ENCODE assay signal across 8 cellular contexts in genomic region chr10:14605231-14605925, GRCh38.
DNase-seq lines count a peak whose midpoint lies in the region; ATAC-seq and TF ChIP-seq lines count a peak whose summit lies in the region.

No MANE protein-coding gene starts in this region.

- DNase-seq in ACHN: peak; percentile 59
- DNase-seq in retinal pigment epithelial cell (ENCODE audit: low read depth): no peak
- DNase-seq in body of pancreas: no peak

- peak overlapping the region; percentile 45 for H3K4me3 ChIP-seq in retinal pigment epithelial cell (ENCODE audit: low read length)
- no peak overlapping the region for H3K4me3 ChIP-seq in body of pancreas

- in situ Hi-C loops in ACHN (cut with HindIII; ENCODE audit: low pct_ligation_motif_present, low pct_unique_long_range_greater_than_20kb, low sequenced_read_pairs): no loop called here

- peaks cover 38% of the 10 kb centered on the region for H3K4me1 ChIP-seq in body of pancreas

- H3K4me1 Mint-ChIP-seq in T-helper 1 cell treated with Interleukin-12 subunit alpha and Interleukin-12 subunit beta and Interleukin-4 antibody, amounts not matched to agents 30 μg/mL and 1 μg/mL, for 36 hours (ENCODE audit: low read depth): peaks cover 56% of the 10 kb centered on the region

- peaks cover 7% of the 10 kb centered on the region for H3K9me3 Mint-ChIP-seq in T-helper 1 cell treated with Interleukin-12 subunit alpha and Interleukin-12 subunit beta and Interleukin-4 antibody, amounts not matched to agents 30 μg/mL and 1 μg/mL, for 36 hours

- peaks cover 37% of the 10 kb centered on the region for H3K36me3 Mint-ChIP-seq in T-helper 1 cell treated with Interleukin-12 subunit alpha and Interleukin-12 subunit beta and Interleukin-4 antibody, amounts not matched to agents 30 μg/mL and 1 μg/mL, for 36 hours (ENCODE audit: low read depth)

- WGBS in body of pancreas, 2 donors: 33 to 42% methylated on average over 7 of the region's 7 CpGs

- H3K27ac Mint-ChIP-seq in T-helper 1 cell treated with Interleukin-12 subunit alpha and Interleukin-12 subunit beta and Interleukin-4 antibody, amounts not matched to agents 30 μg/mL and 1 μg/mL, for 36 hours: peak overlapping the region; percentile 97

- peak overlapping the region; percentile 96 for H3K4me3 Mint-ChIP-seq in T-helper 1 cell treated with Interleukin-12 subunit alpha and Interleukin-12 subunit beta and Interleukin-4 antibody, amounts not matched to agents 30 μg/mL and 1 μg/mL, for 36 hours

- peak; percentile 46 for ATAC-seq in GM18508 (IDR thresholded peaks at IDR 0.05; ENCODE audit: insufficient read depth, unreplicated experiment)
- peak; percentile 33 for ATAC-seq in HG03097 (IDR thresholded peaks at IDR 0.05; ENCODE audit: low FRiP score, unreplicated experiment)
- ATAC-seq in esophagus mucosa: peak; percentile 5
- no peak for ATAC-seq in HG03521 (IDR thresholded peaks at IDR 0.05; ENCODE audit: unreplicated experiment)
- no peak for ATAC-seq in body of pancreas

- H3K9me3 ChIP-seq in body of pancreas: no peaks in the 10 kb centered on the region

- intact Hi-C loops in body of pancreas (cut with DNase I): no loop called here

- TF ChIP-seq POLR2A in body of pancreas (IDR thresholded peaks at IDR 0.05): no peak

- no peaks in the 10 kb centered on the region for H3K27me3 ChIP-seq in body of pancreas

- H3K36me3 ChIP-seq in body of pancreas (replicated peaks in 1 of 2; ENCODE audit: insufficient read depth in 1 of 2, low read depth in 2 of 2): peaks cover 0 to 2% of the 10 kb centered on the region in 2 donors

- H3K27ac ChIP-seq in body of pancreas: peak overlapping the region in 2 of 4 donors; percentile 65 to 73

- no peaks in the 10 kb centered on the region for H3K27me3 Mint-ChIP-seq in T-helper 1 cell treated with Interleukin-12 subunit alpha and Interleukin-12 subunit beta and Interleukin-4 antibody, amounts not matched to agents 30 μg/mL and 1 μg/mL, for 36 hours (ENCODE audit: low read depth)

- no peak for TF ChIP-seq CTCF in retinal pigment epithelial cell (conservative IDR thresholded peaks at IDR 0.05; ENCODE audit: low read depth, low read length)
- TF ChIP-seq CTCF in body of pancreas (IDR thresholded peaks at IDR 0.05): no peak

Comparison
In these comparisons a context has a peak if more than half of its experiments do, and no peak if none do; other contexts are left out.
1. ATAC-seq: peak in GM18508 (single experiment), HG03097 (single experiment) and esophagus mucosa (single experiment); none in HG03521 (single experiment) and body of pancreas (single experiment).